17 cellular contexts compared by ENCODE assay signal in genomic region chr3:34237946-34238345, GRCh38.
DNase-seq lines count a peak whose midpoint lies in the region; ATAC-seq, FAIRE-seq and TF ChIP-seq lines count a peak whose summit lies in the region.
"Had no signal": no experiment of that assay in that cellular context is flagged by ENCODE, and none has a peak within 500 bp of the region (broad histone marks: within the 10 kb centered on the region; RNA-seq: fewer than 3 reads in every experiment).

No MANE protein-coding gene starts in this region.

- peak; percentile 42 for ATAC-seq in GM21786 (IDR thresholded peaks at IDR 0.05; ENCODE audit: unreplicated experiment)

- no peak for TF ChIP-seq CTCF in uterus (IDR thresholded peaks at IDR 0.05)

- peak; percentile 93 for FAIRE-seq in endometrium (lab: Jason Lieb, UNC)
- FAIRE-seq: A204.1, D721Med, HTR-8/SVneo had no signal

- H3K36me3 ChIP-seq in adipocyte (ENCODE audit: control insufficient read depth, insufficient read depth, low read length, severe bottlenecking) (no peaks in the 10 kb centered on the region), uterus (no peaks in the 10 kb centered on the region)

- intact Hi-C loops in uterus (cut with DNase I; ENCODE audit: low total_unique reads) = no loop called here

- H3K4me1 ChIP-seq in adipocyte (ENCODE audit: control insufficient read depth, insufficient read depth, low read length) (no peaks in the 10 kb centered on the region), uterus (no peaks in the 10 kb centered on the region)

- peaks cover 5% of the 10 kb centered on the region for H3K27me3 ChIP-seq in adipocyte (replicated peaks; ENCODE audit: control insufficient read depth, insufficient read depth, low read length)
- no peaks in the 10 kb centered on the region for H3K27me3 ChIP-seq in uterus

- no peak for TF ChIP-seq POLR2A in uterus (IDR thresholded peaks at IDR 0.05)

- H3K4me3 ChIP-seq in adipocyte (ENCODE audit: low read length) (no peak overlapping the region), uterus (no peak overlapping the region)
- H3K4me3 ChIP-seq: PC-9 had no signal

- H3K27ac ChIP-seq in uterus = no peak overlapping the region
- H3K27ac ChIP-seq: PC-9 had no signal

- H3K9ac ChIP-seq in adipocyte (ENCODE audit: low read length) = no peak overlapping the region

- no peaks in the 10 kb centered on the region for H3K9me3 ChIP-seq in adipocyte (ENCODE audit: control insufficient read depth, low read length)
- H3K9me3 ChIP-seq in uterus = no peaks in the 10 kb centered on the region

- peak; percentile 25 for DNase-seq in A172 (ENCODE audit: low spot score)
- peak; percentile 28 for DNase-seq in adipocyte (ENCODE audit: low read depth)
- no peak for DNase-seq in mesenteric fat pad (ENCODE audit: low spot score)
- no peak for DNase-seq in NCI-H510A (lab: John Stamatoyannopoulos, UW)
- DNase-seq in uterus = no peak
- no peak for DNase-seq in kidney tubule cell (ENCODE audit: low spot score)
- DNase-seq: AML-193; CD4-positive, CD25-positive, alpha-beta regulatory T cell; HCEC 1CT; NCI-H1092 treated with DMSO at 0.1 percent for 48 hours; NCI-H1694 treated with DMSO at 0.1 percent for 48 hours; PC-9 had no signal

Comparison
In these comparisons a context has a peak if more than half of its experiments do, and no peak if none do; other contexts are left out.
1. DNase-seq: peak in A172 (single experiment) and adipocyte (single experiment); none in mesenteric fat pad (single experiment), NCI-H510A (single experiment), uterus (0 of 2) and kidney tubule cell (single experiment).